Comparison of ENCODE assay signal across 16 cellular contexts in the genomic region with DNA sequence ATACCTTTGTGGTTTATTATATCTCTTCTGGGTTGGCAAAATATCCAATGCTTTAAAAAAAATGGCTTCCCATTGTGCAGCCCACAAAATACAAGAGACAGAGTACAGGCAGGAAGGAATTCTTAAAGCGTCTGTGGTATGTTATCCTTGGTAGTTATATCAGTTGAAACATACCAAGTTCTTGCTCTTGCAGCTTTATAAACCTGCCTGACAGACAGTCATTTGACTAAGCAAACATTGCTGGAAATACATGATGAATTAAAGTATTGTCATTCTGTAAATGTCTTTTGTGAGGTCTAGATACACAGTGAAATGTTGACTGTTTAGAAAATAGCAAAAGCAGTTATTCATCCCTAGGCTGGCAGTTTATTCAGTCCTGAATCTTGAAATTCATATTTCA. TPM values are rescaled to one million over a fixed set of nuclear protein-coding genes. Genes with fewer than 3 reads are reported as not detected.
DNase-seq lines count a peak whose midpoint lies in the region; FAIRE-seq and TF ChIP-seq lines count a peak whose summit lies in the region.
"Had no signal": no experiment of that assay in that cellular context is flagged by ENCODE, and none has a peak within 500 bp of the region (broad histone marks: within the 10 kb centered on the region; RNA-seq: fewer than 3 reads in every experiment).

No MANE protein-coding gene starts in this region.

- DNase-seq in DMS53 (lab: John Stamatoyannopoulos, UW) (peak; percentile 51), DMS53 treated with DMSO at 0.1 percent for 48 hours (lab: John Stamatoyannopoulos, UW; ENCODE audit: unreplicated experiment) (no peak), astrocyte of the spinal cord (ENCODE audit: low read depth, low spot score) (peak; percentile 39), keratinocyte (ENCODE audit: low read depth, low spot score) (no peak), type B pancreatic cell (ENCODE audit: extremely low spot score, unreplicated experiment) (no peak), mucosa of gallbladder (ENCODE audit: low spot score) (no peak)
- no peak for DNase-seq in stimulated activated CD4-positive, alpha-beta T cell treated with anti-CD3 and anti-CD28 coated beads, Interleukin-1b, Interleukin-23, amount 100 ng/mL, for 48 hours
- no peak for DNase-seq in activated naive CD4-positive, alpha-beta T cell (lab: John Stamatoyannopoulos, UW)
- DNase-seq: activated T-cell treated with anti-CD3 and anti-CD28 coated beads, Interleukin-2, amount 50 U/mL, for 1 hour; DMS 273 treated with DMSO at 0.1 percent for 48 hours; left ventricle myocardium superior; NCI-H2227 treated with DMSO at 0.1 percent for 48 hours; psoas muscle; Right ventricle myocardium superior; WERI-Rb-1 had no signal

- H3K27me3 Mint-ChIP-seq in type B pancreatic cell = no peaks in the 10 kb centered on the region

- no peaks in the 10 kb centered on the region for H3K9me3 Mint-ChIP-seq in type B pancreatic cell

- H3K27ac Mint-ChIP-seq in type B pancreatic cell = peak overlapping the region; percentile 86

- no peak overlapping the region for H3K4me2 ChIP-seq in keratinocyte (ENCODE audit: control insufficient read depth, extremely low read depth, insufficient read depth, low read depth, low read length)

- no peaks in the 10 kb centered on the region for H3K36me3 Mint-ChIP-seq in type B pancreatic cell

- H3K4me1 ChIP-seq in keratinocyte (ENCODE audit: control insufficient read depth, extremely low read depth, insufficient read depth, low read length) = peaks cover 17% of the 10 kb centered on the region
- H3K4me1 ChIP-seq: psoas muscle had no signal

- H3K4me3 Mint-ChIP-seq in type B pancreatic cell = peak overlapping the region; percentile 53

- H3K4me3 ChIP-seq in astrocyte of the spinal cord (ENCODE audit: low read depth, low read length) = no peak overlapping the region
- H3K4me3 ChIP-seq in keratinocyte (ENCODE audit: control insufficient read depth in 2 of 3, extremely low read depth in 1 of 3, insufficient read depth in 2 of 3, low read depth in 1 of 3, low read length in 3 of 3) = no peak overlapping the region
- H3K4me3 ChIP-seq: psoas muscle had no signal

- in situ Hi-C loops in astrocyte of the spinal cord (cut with HindIII; ENCODE audit: low sequenced_read_pairs) = no loop called here

- peak overlapping the region; percentile 46 for H2AFZ ChIP-seq in keratinocyte (ENCODE audit: control insufficient read depth, low read length)

- peaks cover 6% of the 10 kb centered on the region for H3K4me1 Mint-ChIP-seq in type B pancreatic cell (ENCODE audit: unreplicated experiment)

- no peaks in the 10 kb centered on the region for H3K36me3 ChIP-seq in keratinocyte (ENCODE audit: control insufficient read depth in 2 of 2, extremely low read depth in 1 of 2, insufficient read depth in 2 of 2, low read length in 2 of 2)
- H3K36me3 ChIP-seq: WERI-Rb-1 had no signal

- H3K9me3 ChIP-seq in keratinocyte (ENCODE audit: control insufficient read depth, low read depth, low read length) = no peaks in the 10 kb centered on the region
- H3K9me3 ChIP-seq: psoas muscle had no signal

- H3K27me3 ChIP-seq in keratinocyte (ENCODE audit: control insufficient read depth, extremely low read depth, insufficient read depth, low read length) = no peaks in the 10 kb centered on the region

- H3K9ac ChIP-seq in keratinocyte (ENCODE audit: control insufficient read depth, extremely low read depth, insufficient read depth, low read length) = no peak overlapping the region

- no peaks in the 10 kb centered on the region for H3K79me2 ChIP-seq in keratinocyte (ENCODE audit: control insufficient read depth, insufficient read depth, low read length)

- dilution Hi-C loops in keratinocyte (cut with MboI; ENCODE audit: extremely low pct_ligation_motif_present, low sequenced_read_pairs) = no loop called here

- peak; percentile 13 for FAIRE-seq in keratinocyte (lab: Jason Lieb, UNC)

- TF ChIP-seq CTCF in astrocyte of the spinal cord (IDR thresholded peaks at IDR 0.05; ENCODE audit: low read depth, low read length) (no peak), keratinocyte (optimal IDR thresholded peaks at IDR 0.05 in 1 of 3, IDR thresholded peaks at IDR 0.05 in 1 of 3, conservative IDR thresholded peaks at IDR 0.05 in 1 of 3; ENCODE audit: extremely low read depth in 1 of 3, insufficient read depth in 2 of 3, low read length in 3 of 3) (no peak), type B pancreatic cell (conservative IDR thresholded peaks at IDR 0.05) (no peak)

- H3K9me1 ChIP-seq in keratinocyte (ENCODE audit: control insufficient read depth, extremely low read depth, insufficient read depth, low read length) = no peaks in the 10 kb centered on the region

- no peak overlapping the region for H3K27ac ChIP-seq in keratinocyte (ENCODE audit: control insufficient read depth, insufficient read depth, low read length)
- H3K27ac ChIP-seq: 22Rv1, psoas muscle, WERI-Rb-1 had no signal

- H4K20me1 ChIP-seq in keratinocyte (ENCODE audit: control insufficient read depth, extremely low read depth, insufficient read depth, low read length) = no peaks in the 10 kb centered on the region

RNA-seq across cellular contexts. Expression of a gene that starts 44.8 kb away (rescaled TPM):
- polyA plus RNA-seq in keratinocyte = 17.7 to 23.0 TPM (median 21.9 TPM) in 3 replicates
- polyA plus RNA-seq in keratinocyte (2011; ENCODE audit: low read depth) = 16.6 TPM
- polyA plus RNA-seq in keratinocyte (2011; cell fraction: cytosol; rRNA removed) = 16.3 and 30.8 TPM in 2 replicates
- polyA plus RNA-seq in keratinocyte (2011; cell fraction: nucleus; rRNA removed) = 10.3 and 13.0 TPM in 2 replicates
- polyA plus RNA-seq in keratinocyte (2012; ENCODE audit: low replicate concordance) = 19.0 and 19.9 TPM in 2 replicates
- 1.4 to 25.8 TPM (median 21.9 TPM) in 3 replicates for polyA minus RNA-seq in keratinocyte
- 8.4 TPM for polyA minus RNA-seq in keratinocyte (2011; cell fraction: cytosol; rRNA and poly(A)+ RNA removed)
- 6.0 and 22.0 TPM in 2 replicates for polyA minus RNA-seq in keratinocyte (2011; cell fraction: nucleus; rRNA and poly(A)+ RNA removed)
- total RNA-seq in type B pancreatic cell (ENCODE audit: low replicate concordance) (29.1 and 40.4 TPM in 2 replicates), mucosa of gallbladder (45.2 TPM)

Comparison
In these comparisons a context has a peak if more than half of its experiments do, and no peak if none do; other contexts are left out.
1. DNase-seq: peak in DMS53 (single experiment) and astrocyte of the spinal cord (single experiment); none in DMS53 treated with DMSO at 0.1 percent for 48 hours (single experiment), keratinocyte (single experiment), type B pancreatic cell (single experiment), stimulated activated CD4-positive, alpha-beta T cell treated with anti-CD3 and anti-CD28 coated beads, Interleukin-1b, Interleukin-23, amount 100 ng/mL, for 48 hours (single experiment), activated naive CD4-positive, alpha-beta T cell (0 of 4) and mucosa of gallbladder (single experiment).